24 cellular contexts compared by ENCODE assay signal in genomic region chr1:99010679-99011078, GRCh38. TPM values are rescaled to one million over a fixed set of nuclear protein-coding genes. Genes with fewer than 3 reads are reported as not detected.
DNase-seq lines count a peak whose midpoint lies in the region; ATAC-seq, FAIRE-seq and TF ChIP-seq lines count a peak whose summit lies in the region.
"Had no signal": no experiment of that assay in that cellular context is flagged by ENCODE, and none has a peak within 500 bp of the region (broad histone marks: within the 10 kb centered on the region; RNA-seq: fewer than 3 reads in every experiment).

No MANE protein-coding gene starts in this region.

- no peaks in the 10 kb centered on the region for H3K79me2 ChIP-seq in K562 (ENCODE audit: control insufficient read depth, insufficient read depth, low read length)

- no peak overlapping the region for H3K18ac ChIP-seq in IMR-90 (ENCODE audit: low read depth, low read length)

- in situ Hi-C loops in IMR-90 (cut with MboI; ENCODE audit: low sequenced_read_pairs), result no loop called here
- in situ Hi-C loops in K562 (cut with MboI), result no loop called here

- H2AK9ac ChIP-seq in IMR-90 (replicated peaks; ENCODE audit: low read depth, low read length, poor library complexity), result no peak overlapping the region

- H2AFZ ChIP-seq in IMR-90 (replicated peaks; ENCODE audit: low read length, poor library complexity), result no peak overlapping the region
- H2AFZ ChIP-seq in K562 (ENCODE audit: low read depth, low read length), result no peak overlapping the region

- no peaks in the 10 kb centered on the region for H3K79me1 ChIP-seq in IMR-90 (ENCODE audit: low read depth in 1 of 2, low read length in 2 of 2)

- H2AK5ac ChIP-seq in IMR-90 (ENCODE audit: low read depth, low read length), result no peak overlapping the region

- H3K4me1 Mint-ChIP-seq in activated naive CD8-positive, alpha-beta T cell treated with anti-CD3 and anti-CD28 coated beads for 36 hours, result no peaks in the 10 kb centered on the region
- H3K4me1 Mint-ChIP-seq: CD14-positive monocyte had no signal

- H4K91ac ChIP-seq in IMR-90 (ENCODE audit: insufficient read depth, low read depth, low read length), result no peak overlapping the region

- H2BK5ac ChIP-seq in IMR-90 (ENCODE audit: low read depth, low read length, poor library complexity, severe bottlenecking), result no peak overlapping the region

- no peak overlapping the region for H3K14ac ChIP-seq in IMR-90 (replicated peaks; ENCODE audit: low read depth, low read length)

- H4K5ac ChIP-seq in IMR-90 (ENCODE audit: low read depth, low read length), result no peak overlapping the region

- H3K9me3 ChIP-seq in A549 (no peaks in the 10 kb centered on the region), IMR-90 (ENCODE audit: control insufficient read depth, insufficient read depth, low read length) (no peaks in the 10 kb centered on the region), K562 (replicated peaks; ENCODE audit: control insufficient read depth, insufficient read depth, low read depth, low read length) (no peaks in the 10 kb centered on the region)
- H3K9me3 ChIP-seq: BE2C, BLaER1 had no signal

- no peak overlapping the region for H3K27ac Mint-ChIP-seq in activated naive CD8-positive, alpha-beta T cell treated with anti-CD3 and anti-CD28 coated beads for 36 hours
- H3K27ac Mint-ChIP-seq: CD14-positive monocyte; CD4-positive, alpha-beta memory T cell; CD4-positive, CD25-positive, alpha-beta regulatory T cell; CD8-positive, alpha-beta memory T cell had no signal

- WGBS in A549 (ENCODE audit: missing lambda C conversion rate), result 5% methylated on average over 2 of the region's 2 CpGs
- no CpG with 5 or more reads among the region's 2 CpGs for WGBS in IMR-90 (ENCODE audit: extremely low coverage in 2 of 2, insufficient read length in 1 of 2), 2 experiments
- 0% methylated on average over 2 of the region's 2 CpGs for WGBS in K562 (ENCODE audit: insufficient coverage, low coverage, missing lambda C conversion rate)

- no peak for TF ChIP-seq EP300 in A549 (IDR thresholded peaks at IDR 0.05)
- no peak for TF ChIP-seq EP300 in K562 (IDR thresholded peaks at IDR 0.05; ENCODE audit: low read length)

- no peaks in the 10 kb centered on the region for H3K9me3 Mint-ChIP-seq in activated naive CD8-positive, alpha-beta T cell treated with anti-CD3 and anti-CD28 coated beads for 36 hours
- H3K9me3 Mint-ChIP-seq: CD14-positive monocyte; CD4-positive, alpha-beta memory T cell; CD8-positive, alpha-beta memory T cell had no signal

- no peak overlapping the region for H3K4me2 ChIP-seq in A549
- H3K4me2 ChIP-seq in IMR-90 (ENCODE audit: low read depth, low read length), result no peak overlapping the region
- H3K4me2 ChIP-seq in K562 (ENCODE audit: insufficient read depth, low read length), result no peak overlapping the region
- H3K4me2 ChIP-seq: BLaER1 had no signal

- H3K9ac ChIP-seq in IMR-90 (ENCODE audit: low read depth, low read length) (no peak overlapping the region), K562 (ENCODE audit: insufficient read depth in 1 of 2, low read depth in 2 of 2, low read length in 2 of 2) (no peak overlapping the region)
- H3K9ac ChIP-seq: BLaER1 had no signal

- no peak for FAIRE-seq in A549 (lab: Jason Lieb, UNC)
- no peak for FAIRE-seq in K562 (lab: Jason Lieb, UNC)
- FAIRE-seq: G401.6, GM12891 had no signal

- intact Hi-C loops in IMR-90 (cut with micrococcal nuclease), result no loop called here
- intact Hi-C loops in K562 (cut with micrococcal nuclease), result no loop called here

- BruUV-seq in IMR-90 (replicated peaks; lab: Mats Ljungman, UMichigan) (no TSS peak), K562 (replicated peaks; lab: Mats Ljungman, UMichigan) (no TSS peak)

- TF ChIP-seq RAD21 in A549 (conservative IDR thresholded peaks at IDR 0.05 in 1 of 2, IDR thresholded peaks at IDR 0.05 in 1 of 2) (no peak), IMR-90 (IDR thresholded peaks at IDR 0.05; ENCODE audit: low read length) (no peak), K562 (CRISPR knock-in tag; conservative IDR thresholded peaks at IDR 0.05 in 1 of 2, IDR thresholded peaks at IDR 0.05 in 1 of 2) (no peak)

- H3K36me3 ChIP-seq in IMR-90 (ENCODE audit: control insufficient read depth, insufficient read depth, low read length) (no peaks in the 10 kb centered on the region), K562 (ENCODE audit: control insufficient read depth, insufficient read depth, low read length) (no peaks in the 10 kb centered on the region)
- H3K36me3 ChIP-seq: BE2C, BLaER1 had no signal

- no peak for TF ChIP-seq CTCF in A549 (IDR thresholded peaks at IDR 0.05)
- TF ChIP-seq CTCF in IMR-90 (conservative IDR thresholded peaks at IDR 0.05; ENCODE audit: low read depth, low read length), result no peak
- TF ChIP-seq CTCF in K562 (IDR thresholded peaks at IDR 0.05 in 2 of 3, conservative IDR thresholded peaks at IDR 0.05 in 1 of 3; ENCODE audit: insufficient read depth in 2 of 3, low read depth in 1 of 3, low read length in 3 of 3), result no peak

- H3K4me3 ChIP-seq in A549 (no peak overlapping the region), IMR-90 (ENCODE audit: insufficient read depth, low read depth, low read length) (no peak overlapping the region), K562 (no peak overlapping the region)
- H3K4me3 ChIP-seq: BLaER1 had no signal

- no peak overlapping the region for H3K4me3 Mint-ChIP-seq in activated naive CD8-positive, alpha-beta T cell treated with anti-CD3 and anti-CD28 coated beads for 36 hours
- H3K4me3 Mint-ChIP-seq: CD14-positive monocyte; CD4-positive, alpha-beta memory T cell; CD4-positive, CD25-positive, alpha-beta regulatory T cell; CD8-positive, alpha-beta memory T cell had no signal

- H4K20me1 ChIP-seq in IMR-90 (ENCODE audit: insufficient read depth, low read length) (no peaks in the 10 kb centered on the region), K562 (replicated peaks; ENCODE audit: control insufficient read depth, insufficient read depth, low read length) (no peaks in the 10 kb centered on the region)
- H4K20me1 ChIP-seq: BLaER1 had no signal

- no peak overlapping the region for H2BK20ac ChIP-seq in IMR-90 (ENCODE audit: low read depth, low read length)

- CTCF ChIA-PET in A549 (lab: Yijun Ruan, JAX) (no interaction called here), IMR-90 (lab: Yijun Ruan, JAX) (no interaction called here), K562 (lab: Yijun Ruan, JAX; ENCODE audit: low intra/inter-chr PET ratio) (no interaction called here)

- no peak overlapping the region for H2BK15ac ChIP-seq in IMR-90 (ENCODE audit: low read depth, low read length)

- ATAC-seq in A549 (no peak), IMR-90 (ENCODE audit: low read depth) (no peak), K562 (no peak)

- H3K27me3 Mint-ChIP-seq in activated naive CD8-positive, alpha-beta T cell treated with anti-CD3 and anti-CD28 coated beads for 36 hours, result peaks cover 32% of the 10 kb centered on the region

- H3K36me3 Mint-ChIP-seq in activated naive CD8-positive, alpha-beta T cell treated with anti-CD3 and anti-CD28 coated beads for 36 hours, result no peaks in the 10 kb centered on the region
- H3K36me3 Mint-ChIP-seq: CD14-positive monocyte; CD4-positive, alpha-beta memory T cell; CD4-positive, CD25-positive, alpha-beta regulatory T cell; CD8-positive, alpha-beta memory T cell had no signal

- POLR2A ChIA-PET in A549 (lab: Yijun Ruan, JAX), result no interaction called here
- POLR2A ChIA-PET in IMR-90 (lab: Charles Lee; ENCODE audit: unreplicated experiment), result no interaction called here
- POLR2A ChIA-PET in K562 (lab: Yijun Ruan, JAX), result no interaction called here

- H3K27ac ChIP-seq in A549, result no peak overlapping the region
- H3K27ac ChIP-seq in IMR-90 (ENCODE audit: insufficient read depth, low read length), result no peak overlapping the region
- H3K27ac ChIP-seq in K562 (ENCODE audit: extremely low read depth, low read depth, low read length), result no peak overlapping the region
- H3K27ac ChIP-seq: 22Rv1, BLaER1 had no signal

- no peak overlapping the region for H3K56ac ChIP-seq in IMR-90 (ENCODE audit: extremely low read depth, insufficient read depth, low read length)

- peak; percentile 42 for DNase-seq in NCI-H82 (lab: John Stamatoyannopoulos, UW)
- no peak for DNase-seq in NCI-H82 treated with DMSO at 0.1 percent for 48 hours (lab: John Stamatoyannopoulos, UW; ENCODE audit: unreplicated experiment)
- no peak for DNase-seq in A549 (ENCODE audit: low read depth in 1 of 2, low spot score in 1 of 2)
- DNase-seq in IMR-90, result no peak
- DNase-seq in K562 (ENCODE audit: extremely low read depth in 1 of 4, low spot score in 3 of 4), result no peak
- DNase-seq in SW480 (ENCODE audit: low spot score), result no peak
- DNase-seq in activated naive CD8-positive, alpha-beta T cell treated with anti-CD3 and anti-CD28 coated beads for 36 hours, result no peak
- DNase-seq in activated CD4-positive, alpha-beta T cell treated with anti-CD3 and anti-CD28 coated beads, Interleukin-2, amount 50 U/mL, for 4 hours, result no peak
- DNase-seq: ACHN; BE2C; C1 segment of cervical spinal cord; CD4-positive, alpha-beta memory T cell; CD4-positive, CD25-positive, alpha-beta regulatory T cell; CD8-positive, alpha-beta memory T cell; COR-L47; DMS79 treated with DMSO at 0.1 percent for 48 hours; GF-D8 had no signal

- H3K4me1 ChIP-seq in A549, result no peaks in the 10 kb centered on the region
- H3K4me1 ChIP-seq in IMR-90 (ENCODE audit: control insufficient read depth, insufficient read depth, low read length), result no peaks in the 10 kb centered on the region
- H3K4me1 ChIP-seq in K562 (replicated peaks in 1 of 2; ENCODE audit: control insufficient read depth in 2 of 2, insufficient read depth in 2 of 2, low read length in 2 of 2), result no peaks in the 10 kb centered on the region
- H3K4me1 ChIP-seq: BLaER1 had no signal

- H4K8ac ChIP-seq in IMR-90 (ENCODE audit: low read depth in 2 of 2, low read length in 2 of 2), result no peak overlapping the region

- H3K9me1 ChIP-seq in IMR-90 (ENCODE audit: insufficient read depth, low read length) (no peaks in the 10 kb centered on the region), K562 (ENCODE audit: control insufficient read depth, insufficient read depth, low read length) (no peaks in the 10 kb centered on the region)

- H3K4ac ChIP-seq in IMR-90 (ENCODE audit: low read depth, low read length), result no peak overlapping the region

- dilution Hi-C loops in IMR-90 (cut with HindIII; ENCODE audit: low sequenced_read_pairs, unreplicated experiment), result no loop called here

- peaks cover 8% of the 10 kb centered on the region for H3K27me3 ChIP-seq in IMR-90 (ENCODE audit: control insufficient read depth, insufficient read depth, low read length)
- no peaks in the 10 kb centered on the region for H3K27me3 ChIP-seq in K562 (ENCODE audit: control insufficient read depth in 2 of 2, insufficient read depth in 2 of 2, low read length in 2 of 2)
- H3K27me3 ChIP-seq: BE2C, BLaER1 had no signal

- no peak overlapping the region for H3K23ac ChIP-seq in IMR-90 (ENCODE audit: low read depth, low read length)

- no peak for TF ChIP-seq POLR2A in A549 (IDR thresholded peaks at IDR 0.05; ENCODE audit: low read length)
- TF ChIP-seq POLR2A in IMR-90 (IDR thresholded peaks at IDR 0.05; ENCODE audit: low read depth, low read length), result no peak
- TF ChIP-seq POLR2A in K562 (conservative IDR thresholded peaks at IDR 0.05), result no peak

- H2BK120ac ChIP-seq in IMR-90 (ENCODE audit: low read depth, low read length), result no peak overlapping the region

RNA-seq across cellular contexts. Expression of gene PLPPR5, which starts 6.0 kb away (rescaled TPM):
- not detected in 2 replicates for polyA plus RNA-seq in A549 (2011; rRNA removed)
- not detected in 2 replicates for polyA plus RNA-seq in A549 (2012; cell fraction: cytosol; rRNA removed)
- not detected in 2 replicates for polyA plus RNA-seq in A549 (2012; cell fraction: nucleus; rRNA removed)
- not detected in 3 replicates for polyA plus RNA-seq in A549 (2017; fragmentation: RNase III; extraction: RNeasy Plus Mini Kit Qiagen cat#74134 plus additional on column Dnase treatment)
- not detected in 2 replicates for polyA minus RNA-seq in A549 (2011; rRNA and poly(A)+ RNA removed)
- under 0.01 TPM in 2 replicates for total RNA-seq in IMR-90 (2012; rRNA removed)
- polyA plus RNA-seq in IMR-90 (2012; rRNA removed), result 0.05 and 0.06 TPM in 2 replicates
- 0.02 and 0.03 TPM in 2 replicates for polyA plus RNA-seq in IMR-90 (2012; cell fraction: cytosol; rRNA removed)
- 0.01 TPM in 1 of 2 replicates, not detected in the other for polyA plus RNA-seq in IMR-90 (2012; cell fraction: nucleus; rRNA removed; ENCODE audit: low replicate concordance)
- total RNA-seq in K562 (2011; cell fraction: chromatin; rRNA removed; ENCODE audit: low replicate concordance), result not detected in 2 replicates
- total RNA-seq in K562 (2011; cell fraction: nucleolus; rRNA removed), result not detected in 2 replicates
- total RNA-seq in K562 (2011; cell fraction: nucleoplasm; rRNA removed), result not detected in 2 replicates
- not detected in 2 replicates for total RNA-seq in K562 (2014; rRNA removed)
- not detected in 2 replicates for total RNA-seq in K562 (2014; rRNA removed; fragmentation: Illumina TruSeq; extraction: Trizol)
- total RNA-seq in K562 (2015; rRNA removed; fragmentation: Illumina TruSeq; extraction: Trizol), result not detected in 2 replicates
- total RNA-seq in K562 (2021), result not detected in 2 replicates
- polyA plus RNA-seq in K562 (2011; rRNA removed), result not detected in 2 replicates
- not detected in 2 replicates for polyA plus RNA-seq in K562 (2011; cell fraction: cytosol; rRNA removed)
- polyA plus RNA-seq in K562 (2011; cell fraction: nucleus; rRNA removed), result not detected in 2 replicates
- polyA plus RNA-seq in K562 (2012), result not detected in 2 replicates
- polyA plus RNA-seq in K562 (2014; fragmentation: Illumina TruSeq; extraction: Trizol), result not detected in 2 replicates
- not detected for polyA plus RNA-seq in K562 (2014; fragmentation: Nextera tagmentation; extraction: Ambion mirVana)
- not detected in 2 replicates for polyA plus RNA-seq in K562 (2014; rRNA removed)
- polyA minus RNA-seq in K562 (2011; rRNA and poly(A)+ RNA removed), result not detected in 2 replicates
- polyA minus RNA-seq in K562 (2011; cell fraction: cytosol; rRNA and poly(A)+ RNA removed), result not detected in 2 replicates
- polyA minus RNA-seq in K562 (2011; cell fraction: nucleus; rRNA and poly(A)+ RNA removed), result not detected in 2 replicates
- not detected for total RNA-seq in activated naive CD8-positive, alpha-beta T cell treated with anti-CD3 and anti-CD28 coated beads for 36 hours
- total RNA-seq: A172; A673; CD4-positive, alpha-beta memory T cell; CD4-positive, CD25-positive, alpha-beta regulatory T cell; CD8-positive, alpha-beta memory T cell had no signal
- polyA plus RNA-seq: CD14-positive monocyte; CD4-positive, alpha-beta memory T cell; CD4-positive, CD25-positive, alpha-beta regulatory T cell; CD8-positive, alpha-beta memory T cell had no signal
